In the genomic region with DNA sequence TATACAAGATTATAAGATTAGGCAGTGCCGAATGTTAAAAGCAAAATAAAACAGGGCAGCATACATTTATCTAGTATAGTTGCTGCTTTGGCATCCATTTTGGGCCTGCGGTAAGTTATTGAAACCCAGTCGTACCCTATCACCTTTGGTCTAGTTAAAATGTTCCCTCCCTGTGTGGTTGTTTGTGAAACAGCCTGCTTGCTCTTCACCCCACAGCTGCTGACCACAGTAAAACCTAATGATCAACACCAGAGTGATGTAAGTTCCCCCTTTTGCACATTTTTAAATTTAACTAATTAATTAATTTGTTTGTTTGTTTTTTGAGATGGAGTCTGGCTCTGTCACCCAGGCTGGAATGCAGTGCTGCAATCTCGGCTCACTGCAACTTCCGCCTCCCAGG, we compare ENCODE assay signal across 18 cellular contexts. TPM values are rescaled to one million over a fixed set of nuclear protein-coding genes. Genes with fewer than 3 reads are reported as not detected.
DNase-seq lines count a peak whose midpoint lies in the region; ATAC-seq and TF ChIP-seq lines count a peak whose summit lies in the region.
"Had no signal": no experiment of that assay in that cellular context is flagged by ENCODE, and none has a peak within 500 bp of the region (broad histone marks: within the 10 kb centered on the region; RNA-seq: fewer than 3 reads in every experiment).

No MANE protein-coding gene starts in this region.

- no peak for TF ChIP-seq CTCF in left lung (IDR thresholded peaks at IDR 0.05)

- no peak overlapping the region for H3K27ac ChIP-seq in left lung
- H3K27ac ChIP-seq: SJCRH30 had no signal

- no peaks in the 10 kb centered on the region for H3K4me1 ChIP-seq in left lung
- H3K4me1 ChIP-seq: SJCRH30 had no signal

- H3K4me3 ChIP-seq in left lung = no peak overlapping the region
- H3K4me3 ChIP-seq: SJCRH30 had no signal

- peaks cover 0 to 2% of the 10 kb centered on the region in 2 donors for H3K9me3 ChIP-seq in left lung
- H3K9me3 ChIP-seq: SJCRH30 had no signal

- ATAC-seq in GM18508 (IDR thresholded peaks at IDR 0.05; ENCODE audit: insufficient read depth, unreplicated experiment) (peak; percentile 28), GM21367 (IDR thresholded peaks at IDR 0.05; ENCODE audit: unreplicated experiment) (peak; percentile 29), HG03139 (IDR thresholded peaks at IDR 0.05; ENCODE audit: unreplicated experiment) (peak; percentile 47), left lung (no peak)
- ATAC-seq: HCT116; left colon; naive thymus-derived CD8-positive, alpha-beta T cell had no signal

- DNase-seq in RPMI8226 = peak; percentile 79
- no peak for DNase-seq in epidermal melanocyte (ENCODE audit: insufficient read length, low spot score)
- no peak for DNase-seq in left lung
- DNase-seq in activated CD8-positive, alpha-beta memory T cell treated with anti-CD3 and anti-CD28 coated beads, Interleukin-2, amount 50 U/mL, for 4 hours = no peak
- no peak for DNase-seq in GDM1 (lab: John Stamatoyannopoulos, UW)
- DNase-seq: activated naive CD8-positive, alpha-beta T cell treated with anti-CD3 and anti-CD28 coated beads for 36 hours; DND-41; left colon; naive thymus-derived CD8-positive, alpha-beta T cell; NCI-H1092; NCI-H69; SJCRH30; stimulated activated CD4-positive, alpha-beta T cell treated with anti-CD3 and anti-CD28 coated beads, Interleukin-2, amount 100 ng/mL, for 48 hours; stimulated activated naive CD4-positive, alpha-beta T cell treated with Interleukin-2 at 50 U/mL for 16 hours had no signal

- no peaks in the 10 kb centered on the region for H3K27me3 ChIP-seq in left lung
- H3K27me3 ChIP-seq: SJCRH30 had no signal

- H3K36me3 ChIP-seq in left lung = no peaks in the 10 kb centered on the region
- H3K36me3 ChIP-seq: SJCRH30 had no signal

- intact Hi-C loops in left lung (cut with DNase I) = no loop called here

RNA-seq across cellular contexts. Expression of gene TXNDC5, which starts 50.3 kb away (rescaled TPM):
- 100 to 1,000 TPM; 185 to 224 TPM for total RNA-seq in left lung
